Comparison of ENCODE assay signal across 13 cellular contexts in the genomic region with DNA sequence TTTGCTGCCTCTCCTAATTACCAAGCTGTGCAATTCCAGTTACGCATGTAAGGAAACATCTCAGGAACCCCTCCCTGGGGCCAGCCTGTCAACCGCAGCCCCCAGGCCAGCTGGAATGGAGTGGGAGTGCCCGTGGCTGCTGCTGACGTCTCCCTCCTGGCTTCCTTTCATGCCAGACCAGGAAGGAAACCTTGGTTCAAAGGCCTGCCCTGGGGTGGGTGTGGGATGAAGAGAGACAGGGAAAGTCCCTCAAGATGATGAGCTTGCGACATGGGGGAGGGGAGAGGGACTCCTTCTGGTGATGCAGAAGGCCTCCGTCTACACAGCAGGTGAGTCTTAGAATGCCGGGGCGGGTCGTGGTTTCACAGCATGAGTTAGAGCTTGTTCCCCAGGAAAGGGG. TPM values are rescaled to one million over a fixed set of nuclear protein-coding genes. Genes with fewer than 3 reads are reported as not detected.
A peak's percentile ranks its signal among the peaks of the same experiment; 100 is the strongest.
DNase-seq lines count a peak whose midpoint lies in the region; ATAC-seq and TF ChIP-seq lines count a peak whose summit lies in the region.
"Had no signal": no experiment of that assay in that cellular context is flagged by ENCODE, and none has a peak within 500 bp of the region (broad histone marks: within the 10 kb centered on the region; RNA-seq: fewer than 3 reads in every experiment).

No MANE protein-coding gene starts in this region.

- peaks cover 45% of the 10 kb centered on the region for H3K4me1 Mint-ChIP-seq in activated CD8-positive, alpha-beta memory T cell treated with anti-CD3 and anti-CD28 coated beads, Interleukin-2, amount 10 ng/mL, durations not matched to agents 7 days and 5 days
- peaks cover 55% of the 10 kb centered on the region for H3K4me1 Mint-ChIP-seq in stimulated activated effector memory CD8-positive, alpha-beta T cell treated with anti-CD3 and anti-CD28 coated beads, Interleukin-12 subunit alpha, Interleukin-12 subunit beta, amount 100 ng/mL, for 72 hours
- H3K4me1 Mint-ChIP-seq in progenitor cell of endocrine pancreas (ENCODE audit: low read depth) = peaks cover 8% of the 10 kb centered on the region

- H3K4me3 ChIP-seq in fibroblast of pulmonary artery (replicated peaks; ENCODE audit: low read depth, low read length) = no peak overlapping the region
- H3K4me3 ChIP-seq in HAP-1 = no peak overlapping the region
- H3K4me3 ChIP-seq: spleen, vagina had no signal

- no peaks in the 10 kb centered on the region for H3K9me3 ChIP-seq in HAP-1
- H3K9me3 ChIP-seq: spleen, vagina had no signal

- no peak overlapping the region for H3K4me3 Mint-ChIP-seq in activated CD8-positive, alpha-beta memory T cell treated with anti-CD3 and anti-CD28 coated beads, Interleukin-2, amount 10 ng/mL, durations not matched to agents 7 days and 5 days
- no peak overlapping the region for H3K4me3 Mint-ChIP-seq in stimulated activated effector memory CD8-positive, alpha-beta T cell treated with anti-CD3 and anti-CD28 coated beads, Interleukin-12 subunit alpha, Interleukin-12 subunit beta, amount 100 ng/mL, for 72 hours
- no peak overlapping the region for H3K4me3 Mint-ChIP-seq in progenitor cell of endocrine pancreas (ENCODE audit: low read depth)
- H3K4me3 Mint-ChIP-seq: endodermal cell had no signal

- CTCF ChIA-PET in activated CD8-positive, alpha-beta memory T cell treated with anti-CD3 and anti-CD28 coated beads, Interleukin-2, amount 10 ng/mL, durations not matched to agents 7 days and 5 days (lab: Charles Lee) = interaction anchor here (1.0 to 18.5 kb wide), 11 partner anchors 24 to 572 kb away, joined by 3 to 668 read pairs (median 3); a partner anchor contains a TSS

- H3K36me3 Mint-ChIP-seq in activated CD8-positive, alpha-beta memory T cell treated with anti-CD3 and anti-CD28 coated beads, Interleukin-2, amount 10 ng/mL, durations not matched to agents 7 days and 5 days = no peaks in the 10 kb centered on the region
- no peaks in the 10 kb centered on the region for H3K36me3 Mint-ChIP-seq in stimulated activated effector memory CD8-positive, alpha-beta T cell treated with anti-CD3 and anti-CD28 coated beads, Interleukin-12 subunit alpha, Interleukin-12 subunit beta, amount 100 ng/mL, for 72 hours
- H3K36me3 Mint-ChIP-seq in progenitor cell of endocrine pancreas (ENCODE audit: insufficient read depth) = no peaks in the 10 kb centered on the region

- no peaks in the 10 kb centered on the region for H3K27me3 ChIP-seq in HAP-1 (ENCODE audit: low read depth)
- H3K27me3 ChIP-seq: spleen, vagina had no signal

- H3K27me3 Mint-ChIP-seq in activated CD8-positive, alpha-beta memory T cell treated with anti-CD3 and anti-CD28 coated beads, Interleukin-2, amount 10 ng/mL, durations not matched to agents 7 days and 5 days = no peaks in the 10 kb centered on the region
- H3K27me3 Mint-ChIP-seq in progenitor cell of endocrine pancreas = peaks cover 2% of the 10 kb centered on the region

- in situ Hi-C loops in HAP-1 (cut with MboI; ENCODE audit: low sequenced_read_pairs) = loop anchor here (5.0 kb wide), 1 partner anchor 393 kb away; no protein-coding TSS in a partner anchor

- no peaks in the 10 kb centered on the region for H3K9me3 Mint-ChIP-seq in activated CD8-positive, alpha-beta memory T cell treated with anti-CD3 and anti-CD28 coated beads, Interleukin-2, amount 10 ng/mL, durations not matched to agents 7 days and 5 days (ENCODE audit: low read depth)
- no peaks in the 10 kb centered on the region for H3K9me3 Mint-ChIP-seq in stimulated activated effector memory CD8-positive, alpha-beta T cell treated with anti-CD3 and anti-CD28 coated beads, Interleukin-12 subunit alpha, Interleukin-12 subunit beta, amount 100 ng/mL, for 72 hours
- no peaks in the 10 kb centered on the region for H3K9me3 Mint-ChIP-seq in progenitor cell of endocrine pancreas (ENCODE audit: low read depth)
- H3K9me3 Mint-ChIP-seq: endodermal cell had no signal

- ATAC-seq in activated CD8-positive, alpha-beta memory T cell treated with anti-CD3 and anti-CD28 coated beads, Interleukin-2, amount 10 ng/mL, durations not matched to agents 7 days and 5 days = no peak
- ATAC-seq in stimulated activated effector memory CD8-positive, alpha-beta T cell treated with anti-CD3 and anti-CD28 coated beads, Interleukin-12 subunit alpha, Interleukin-12 subunit beta, amount 100 ng/mL, for 72 hours = no peak
- ATAC-seq in HG03159 (IDR thresholded peaks at IDR 0.05; ENCODE audit: unreplicated experiment) = no peak

- TF ChIP-seq CTCF in fibroblast of pulmonary artery (IDR thresholded peaks at IDR 0.05; ENCODE audit: low read length, missing control alignments) (no peak), progenitor cell of endocrine pancreas (IDR thresholded peaks at IDR 0.05; ENCODE audit: unreplicated experiment) (no peak)

- H3K36me3 ChIP-seq in HAP-1 (replicated peaks) = no peaks in the 10 kb centered on the region
- H3K36me3 ChIP-seq: spleen, vagina had no signal

- peak; percentile 64 for DNase-seq in activated CD8-positive, alpha-beta memory T cell treated with anti-CD3 and anti-CD28 coated beads, Interleukin-2, amount 50 U/mL, for 4 hours
- no peak for DNase-seq in activated CD8-positive, alpha-beta memory T cell treated with anti-CD3 and anti-CD28 coated beads, Interleukin-2, amount 10 ng/mL, durations not matched to agents 7 days and 5 days
- DNase-seq in activated T-cell treated with anti-CD3 and anti-CD28 coated beads for 4 hours (peak; percentile 65), fibroblast of pulmonary artery (ENCODE audit: low read depth) (peak; percentile 77), progenitor cell of endocrine pancreas (ENCODE audit: low spot score, unreplicated experiment) (no peak), HAP-1 (ENCODE audit: low spot score in 2 of 2) (no peak)
- no peak for DNase-seq in stimulated activated effector memory CD8-positive, alpha-beta T cell treated with anti-CD3 and anti-CD28 coated beads, Interleukin-12 subunit alpha, Interleukin-12 subunit beta, amount 100 ng/mL, for 72 hours (ENCODE audit: low spot score in 2 of 2)
- DNase-seq: AML-193, endodermal cell, spleen had no signal

- peaks cover 10% of the 10 kb centered on the region for H3K4me1 ChIP-seq in HAP-1

- no peak overlapping the region for H3K27ac Mint-ChIP-seq in activated CD8-positive, alpha-beta memory T cell treated with anti-CD3 and anti-CD28 coated beads, Interleukin-2, amount 10 ng/mL, durations not matched to agents 7 days and 5 days
- H3K27ac Mint-ChIP-seq in stimulated activated effector memory CD8-positive, alpha-beta T cell treated with anti-CD3 and anti-CD28 coated beads, Interleukin-12 subunit alpha, Interleukin-12 subunit beta, amount 100 ng/mL, for 72 hours = peak overlapping the region; percentile 34
- H3K27ac Mint-ChIP-seq in progenitor cell of endocrine pancreas = no peak overlapping the region
- H3K27ac Mint-ChIP-seq: endodermal cell had no signal

RNA-seq across cellular contexts. Expression of a gene that starts 11.4 kb away (rescaled TPM):
- total RNA-seq in activated CD8-positive, alpha-beta memory T cell treated with anti-CD3 and anti-CD28 coated beads, Interleukin-2, amount 10 ng/mL, durations not matched to agents 7 days and 5 days = under 1 TPM in 1 of 2 experiments, not detected in 1; 0.55 TPM
- total RNA-seq in progenitor cell of endocrine pancreas = 1.6 and 2.0 TPM in 2 replicates
- total RNA-seq: lung microvascular endothelial cell had no signal

RNA-seq across cellular contexts. Expression of a gene that starts 54.9 kb away (rescaled TPM):
- 10 to 100 TPM; 26.4 to 32.9 TPM for total RNA-seq in activated CD8-positive, alpha-beta memory T cell treated with anti-CD3 and anti-CD28 coated beads, Interleukin-2, amount 10 ng/mL, durations not matched to agents 7 days and 5 days
- 1.9 and 2.6 TPM in 2 replicates for total RNA-seq in progenitor cell of endocrine pancreas

Comparison
In these comparisons a context has a peak if more than half of its experiments do, and no peak if none do; other contexts are left out.
1. DNase-seq: peak in activated CD8-positive, alpha-beta memory T cell treated with anti-CD3 and anti-CD28 coated beads, Interleukin-2, amount 50 U/mL, for 4 hours (single experiment), activated T-cell treated with anti-CD3 and anti-CD28 coated beads for 4 hours (single experiment) and fibroblast of pulmonary artery (single experiment); none in activated CD8-positive, alpha-beta memory T cell treated with anti-CD3 and anti-CD28 coated beads, Interleukin-2, amount 10 ng/mL, durations not matched to agents 7 days and 5 days (single experiment), stimulated activated effector memory CD8-positive, alpha-beta T cell treated with anti-CD3 and anti-CD28 coated beads, Interleukin-12 subunit alpha, Interleukin-12 subunit beta, amount 100 ng/mL, for 72 hours (0 of 2), progenitor cell of endocrine pancreas (single experiment) and HAP-1 (0 of 2).